Comparison of ENCODE assay signal across 2 cellular contexts in the genomic region with DNA sequence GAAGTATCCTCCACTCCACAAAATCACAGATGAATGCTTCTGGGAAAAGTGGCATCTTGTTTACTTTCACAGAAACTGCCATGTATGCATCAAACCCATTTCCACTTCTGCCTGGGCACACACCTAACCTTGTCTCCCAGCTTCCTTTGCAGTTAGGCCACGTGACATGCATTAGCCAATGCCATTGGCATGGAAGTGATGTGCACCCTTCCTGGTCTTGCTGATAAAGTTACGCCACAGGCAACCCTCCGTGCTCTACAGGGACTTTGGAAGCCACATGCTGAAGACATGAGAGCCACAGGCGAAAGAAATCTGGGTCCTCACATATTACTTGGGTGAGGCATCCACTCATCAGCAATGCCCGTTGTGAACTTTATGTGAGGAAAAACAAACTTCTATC.
TF ChIP-seq lines count a peak whose summit lies in the region.

No MANE protein-coding gene starts in this region.

TF ChIP-seq in GM23338, 12 proteins besides CTCF, POLR2A, EP300 and RAD21 (continued from another document):
- TF ChIP-seq CREB1 (CRISPR knock-in tag; IDR thresholded peaks at IDR 0.05; ENCODE audit: low read depth) (no peak), EZH2 (IDR thresholded peaks at IDR 0.05; ENCODE audit: low read depth, unreplicated experiment) (no peak)

TF ChIP-seq in K562, 482 proteins besides CTCF, POLR2A, EP300 and RAD21 (continued from another document):
- TF ChIP-seq, protein P1, sequence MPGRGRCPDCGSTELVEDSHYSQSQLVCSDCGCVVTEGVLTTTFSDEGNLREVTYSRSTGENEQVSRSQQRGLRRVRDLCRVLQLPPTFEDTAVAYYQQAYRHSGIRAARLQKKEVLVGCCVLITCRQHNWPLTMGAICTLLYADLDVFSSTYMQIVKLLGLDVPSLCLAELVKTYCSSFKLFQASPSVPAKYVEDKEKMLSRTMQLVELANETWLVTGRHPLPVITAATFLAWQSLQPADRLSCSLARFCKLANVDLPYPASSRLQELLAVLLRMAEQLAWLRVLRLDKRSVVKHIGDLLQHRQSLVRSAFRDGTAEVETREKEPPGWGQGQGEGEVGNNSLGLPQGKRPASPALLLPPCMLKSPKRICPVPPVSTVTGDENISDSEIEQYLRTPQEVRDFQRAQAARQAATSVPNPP (IDR thresholded peaks at IDR 0.05; ENCODE audit: borderline replicate concordance, insufficient read depth, insufficient read length) = no peak
- TF ChIP-seq ZNF41 (CRISPR knock-in tag; conservative IDR thresholded peaks at IDR 0.05) (no peak), RAD51 (IDR thresholded peaks at IDR 0.05; ENCODE audit: borderline replicate concordance, low read depth) (peak; percentile 45; the same call in 1 of the 2 replicates)
